ENCODE assay signal across 1 cellular context in genomic region chr9:101462558-101462957, GRCh38.
TF ChIP-seq lines count a peak whose summit lies in the region.

No MANE protein-coding gene starts in this region.

TF ChIP-seq in K562, 482 proteins besides CTCF, POLR2A, EP300 and RAD21 (continued from another document and continues in another):
- TF ChIP-seq MGA (IDR thresholded peaks at IDR 0.05) (no peak), ZNF512 (tag; IDR thresholded peaks at IDR 0.05) (no peak), ATF7 (IDR thresholded peaks at IDR 0.05) (0 out of 2 replicates have a peak, but pooled peaks have one; percentile 12), MAFG (tag; conservative IDR thresholded peaks at IDR 0.05) (peak; percentile 81), SMARCA4 (IDR thresholded peaks at IDR 0.05) (peak; percentile 79), ZBTB40 (IDR thresholded peaks at IDR 0.05) (peak; percentile 53; the same call in 1 of the 2 replicates), ZBTB40 (CRISPR knock-in tag; IDR thresholded peaks at IDR 0.05) (no peak), TRIM28 (IDR thresholded peaks at IDR 0.05) (no peak), VEZF1 (CRISPR knock-in tag; IDR thresholded peaks at IDR 0.05) (peak; percentile 40; the same call in 1 of the 2 replicates), L3MBTL2 (IDR thresholded peaks at IDR 0.05) (peak; percentile 11; the same call in 1 of the 2 replicates), COPS2 (conservative IDR thresholded peaks at IDR 0.05) (no peak), SMARCE1 (IDR thresholded peaks at IDR 0.05) (peak; percentile 63; the same call in 1 of the 2 replicates), POLR2AphosphoS2 (IDR thresholded peaks at IDR 0.05; ENCODE audit: low read length) (no peak), FOSL1 (tag; conservative IDR thresholded peaks at IDR 0.05) (peak; percentile 38; the same call in 1 of the 2 replicates), ERF (CRISPR knock-in tag; IDR thresholded peaks at IDR 0.05) (no peak), GMEB1 (CRISPR knock-in tag; IDR thresholded peaks at IDR 0.05) (no peak), ZNF592 (IDR thresholded peaks at IDR 0.05) (0 out of 2 replicates have a peak, but pooled peaks have one; percentile 15), ZFPM2 (CRISPR knock-in tag; IDR thresholded peaks at IDR 0.05) (no peak), RBM39 (optimal IDR thresholded peaks at IDR 0.05; ENCODE audit: low read depth, low read length) (no peak), NFE2 (IDR thresholded peaks at IDR 0.05; ENCODE audit: low read depth) (peak; percentile 94), C11orf30 (IDR thresholded peaks at IDR 0.05; ENCODE audit: low read depth) (peak; percentile 83)
